ENCODE assay signal across 8 cellular contexts in the genomic region with DNA sequence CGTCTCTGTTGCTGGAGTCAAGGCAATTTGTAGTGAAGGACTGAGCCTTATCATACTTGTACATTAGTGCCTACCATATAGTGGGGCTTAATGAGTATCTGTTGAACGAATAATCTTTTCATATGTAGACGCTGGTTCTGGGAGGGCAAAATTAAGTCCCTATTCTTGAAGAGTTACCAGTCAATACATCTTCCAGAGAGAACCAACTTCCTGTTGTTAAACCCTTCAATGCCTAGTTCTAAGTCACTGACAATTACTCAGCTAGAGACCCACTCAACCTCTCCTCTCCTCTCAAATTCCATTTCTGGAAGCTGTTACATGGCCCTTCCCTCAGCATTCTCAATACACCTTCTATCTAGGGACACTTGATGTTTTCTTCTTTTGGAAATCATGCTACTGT. TPM values are rescaled to one million over a fixed set of nuclear protein-coding genes. Genes with fewer than 3 reads are reported as not detected.
DNase-seq lines count a peak whose midpoint lies in the region; ATAC-seq and TF ChIP-seq lines count a peak whose summit lies in the region.

No MANE protein-coding gene starts in this region.

- WGBS in right lobe of liver (ENCODE audit: insufficient coverage, low coverage, low lambda C conversion rate, missing lambda C conversion rate): 65% methylated on average over 3 of the region's 3 CpGs
- WGBS in urinary bladder: 59% methylated on average over 3 of the region's 3 CpGs

- H2AFZ ChIP-seq in KMS-11 (ENCODE audit: low read depth): peak overlapping the region; percentile 77

- no peaks in the 10 kb centered on the region for H3K9me3 Mint-ChIP-seq in CD8-positive, alpha-beta T cell
- no peaks in the 10 kb centered on the region for H3K9me3 Mint-ChIP-seq in activated naive CD8-positive, alpha-beta T cell treated with anti-CD3 and anti-CD28 coated beads, Interleukin-2, amount 10 ng/mL, durations not matched to agents 7 days and 5 days

- H4K20me1 ChIP-seq in KMS-11 (ENCODE audit: insufficient read depth): no peaks in the 10 kb centered on the region

- no peak for ATAC-seq in CD8-positive, alpha-beta T cell
- no peak for ATAC-seq in activated naive CD8-positive, alpha-beta T cell treated with anti-CD3 and anti-CD28 coated beads, Interleukin-2, amount 10 ng/mL, durations not matched to agents 7 days and 5 days (ENCODE audit: low read depth)
- no peak for ATAC-seq in right lobe of liver
- no peak for ATAC-seq in esophagus mucosa

- peaks cover 38% of the 10 kb centered on the region for H3K4me1 Mint-ChIP-seq in CD8-positive, alpha-beta T cell (ENCODE audit: low read depth)
- H3K4me1 Mint-ChIP-seq in activated naive CD8-positive, alpha-beta T cell treated with anti-CD3 and anti-CD28 coated beads, Interleukin-2, amount 10 ng/mL, durations not matched to agents 7 days and 5 days: peaks cover 18% of the 10 kb centered on the region

- peak overlapping the region; percentile 82; the same call in 1 of the 2 replicates for H3K9ac ChIP-seq in KMS-11

- H3K27me3 Mint-ChIP-seq in CD8-positive, alpha-beta T cell (ENCODE audit: low read depth): no peaks in the 10 kb centered on the region
- no peaks in the 10 kb centered on the region for H3K27me3 Mint-ChIP-seq in activated naive CD8-positive, alpha-beta T cell treated with anti-CD3 and anti-CD28 coated beads, Interleukin-2, amount 10 ng/mL, durations not matched to agents 7 days and 5 days

- peaks cover 22% of the 10 kb centered on the region for H3K4me1 ChIP-seq in CD8-positive, alpha-beta T cell (ENCODE audit: insufficient read depth, low read length)
- H3K4me1 ChIP-seq in KMS-11 (ENCODE audit: low read depth, poor library complexity, severe bottlenecking) (peaks cover 33% of the 10 kb centered on the region), right lobe of liver (peaks cover 0 to 11% (median 2%) of the 10 kb centered on the region in 4 donors), urinary bladder (ENCODE audit: insufficient read depth) (no peaks in the 10 kb centered on the region)

- no peak for DNase-seq in CD8-positive, alpha-beta T cell
- DNase-seq in activated naive CD8-positive, alpha-beta T cell treated with anti-CD3 and anti-CD28 coated beads, Interleukin-2, amount 10 ng/mL, durations not matched to agents 7 days and 5 days: no peak
- DNase-seq in right lobe of liver (no peak), NCI-H2196 (lab: John Stamatoyannopoulos, UW; ENCODE audit: unreplicated experiment) (no peak), NCI-H1930 (lab: John Stamatoyannopoulos, UW) (no peak)

- no peak for TF ChIP-seq CTCF in CD8-positive, alpha-beta T cell (IDR thresholded peaks at IDR 0.05)
- no peak for TF ChIP-seq CTCF in KMS-11 (conservative IDR thresholded peaks at IDR 0.05; ENCODE audit: low read depth, low read length)
- TF ChIP-seq CTCF in right lobe of liver (IDR thresholded peaks at IDR 0.05): no peak

- peak overlapping the region; percentile 73 for H3K4me3 ChIP-seq in CD8-positive, alpha-beta T cell (ENCODE audit: low read depth, low read length)
- peak overlapping the region; percentile 70 for H3K4me3 ChIP-seq in KMS-11 (IDR thresholded peaks at IDR 0.05; ENCODE audit: insufficient read depth, low read depth, low read length)
- no peak overlapping the region for H3K4me3 ChIP-seq in right lobe of liver
- peak overlapping the region; percentile 83 for H3K4me3 ChIP-seq in urinary bladder (ENCODE audit: low read depth, low read length)

- H3K27ac ChIP-seq in CD8-positive, alpha-beta T cell (ENCODE audit: low read depth, low read length): peak overlapping the region; percentile 88
- H3K27ac ChIP-seq in KMS-11 (peak overlapping the region; percentile 94), right lobe of liver (peak overlapping the region; percentile 97 to 98 (median 98)), urinary bladder (ENCODE audit: low read depth) (peak overlapping the region; percentile 38)

- peak overlapping the region; percentile 93 for H3K27ac Mint-ChIP-seq in CD8-positive, alpha-beta T cell
- H3K27ac Mint-ChIP-seq in activated naive CD8-positive, alpha-beta T cell treated with anti-CD3 and anti-CD28 coated beads, Interleukin-2, amount 10 ng/mL, durations not matched to agents 7 days and 5 days: peak overlapping the region; percentile 85

- H3K36me3 Mint-ChIP-seq in CD8-positive, alpha-beta T cell: peaks cover 15% of the 10 kb centered on the region
- peaks cover 8% of the 10 kb centered on the region for H3K36me3 Mint-ChIP-seq in activated naive CD8-positive, alpha-beta T cell treated with anti-CD3 and anti-CD28 coated beads, Interleukin-2, amount 10 ng/mL, durations not matched to agents 7 days and 5 days

- TF ChIP-seq POLR2A in right lobe of liver (IDR thresholded peaks at IDR 0.05): no peak

- peak overlapping the region; percentile 98 for H3K4me2 ChIP-seq in KMS-11

- H3K9me3 ChIP-seq in CD8-positive, alpha-beta T cell (ENCODE audit: low read length): no peaks in the 10 kb centered on the region
- H3K9me3 ChIP-seq in right lobe of liver: no peaks in the 10 kb centered on the region

- POLR2A ChIA-PET in CD8-positive, alpha-beta T cell (lab: Charles Lee): interaction anchor here (1.0 to 6.0 kb wide), 3 partner anchors 11 to 61 kb away, joined by 3 to 146 read pairs (median 19); a partner anchor contains a TSS
- POLR2A ChIA-PET in activated naive CD8-positive, alpha-beta T cell treated with anti-CD3 and anti-CD28 coated beads, Interleukin-2, amount 10 ng/mL, durations not matched to agents 7 days and 5 days (lab: Charles Lee): interaction anchor here (1.0 to 6.7 kb wide), 7 partner anchors 10 to 715 kb away, joined by 4 to 121 read pairs (median 12); a partner anchor contains a TSS

- no peaks in the 10 kb centered on the region for H3K27me3 ChIP-seq in CD8-positive, alpha-beta T cell (ENCODE audit: insufficient read depth, low read length)
- H3K27me3 ChIP-seq in KMS-11 (ENCODE audit: insufficient read depth, low read depth): no peaks in the 10 kb centered on the region
- no peaks in the 10 kb centered on the region for H3K27me3 ChIP-seq in right lobe of liver

- H3K36me3 ChIP-seq in CD8-positive, alpha-beta T cell (ENCODE audit: insufficient read depth, low read length): no peaks in the 10 kb centered on the region
- no peaks in the 10 kb centered on the region for H3K36me3 ChIP-seq in KMS-11 (ENCODE audit: insufficient read depth)
- H3K36me3 ChIP-seq in right lobe of liver: no peaks in the 10 kb centered on the region
- no peaks in the 10 kb centered on the region for H3K36me3 ChIP-seq in urinary bladder (ENCODE audit: insufficient read depth)

- H3K4me3 Mint-ChIP-seq in CD8-positive, alpha-beta T cell: peak overlapping the region; percentile 92
- peak overlapping the region; percentile 91 for H3K4me3 Mint-ChIP-seq in activated naive CD8-positive, alpha-beta T cell treated with anti-CD3 and anti-CD28 coated beads, Interleukin-2, amount 10 ng/mL, durations not matched to agents 7 days and 5 days

- intact Hi-C loops in CD8-positive, alpha-beta T cell (cut with DNase I, micrococcal nuclease): loop anchor here (1.0 to 10.0 kb wide), 8 partner anchors 14 to 880 kb away; a partner anchor contains a TSS
- intact Hi-C loops in right lobe of liver (cut with DNase I): no loop called here

- peaks cover 38% of the 10 kb centered on the region for H3K79me2 ChIP-seq in KMS-11 (ENCODE audit: insufficient read depth, low read depth)

- CTCF ChIA-PET in CD8-positive, alpha-beta T cell (lab: Charles Lee): interaction anchor here (0.7 to 1.5 kb wide), 2 partner anchors 13 to 15 kb away, joined by 4 to 5 read pairs; a partner anchor contains a TSS

RNA-seq across cellular contexts. Expression of a gene that starts 1.1 kb away (rescaled TPM):
- 10 to 100 TPM; 32.1 to 36.5 TPM for total RNA-seq in CD8-positive, alpha-beta T cell
- total RNA-seq in activated naive CD8-positive, alpha-beta T cell treated with anti-CD3 and anti-CD28 coated beads, Interleukin-2, amount 10 ng/mL, durations not matched to agents 7 days and 5 days: 10 to 100 TPM; 17.2 to 18.1 TPM
- total RNA-seq in right lobe of liver (10 to 100 TPM in 2 of 6 experiments, 1 to 10 TPM in 4; 3.4 to 10.7 (median 8.0) TPM), urinary bladder (67.7 TPM), esophagus mucosa (17.5 TPM)
- 41.2 TPM for polyA plus RNA-seq in urinary bladder

RNA-seq across cellular contexts. Expression of a gene that starts 14.6 kb away (rescaled TPM):
- total RNA-seq in CD8-positive, alpha-beta T cell: 10 to 100 TPM; 76.7 to 76.8 TPM
- total RNA-seq in activated naive CD8-positive, alpha-beta T cell treated with anti-CD3 and anti-CD28 coated beads, Interleukin-2, amount 10 ng/mL, durations not matched to agents 7 days and 5 days: 10 to 100 TPM; 92.1 to 94.3 TPM
- total RNA-seq in right lobe of liver (100 to 1,000 TPM in 4 of 6 experiments, 10 to 100 TPM in 2; 91.8 to 318 (median 209) TPM), urinary bladder (60.7 TPM), esophagus mucosa (63.5 TPM)
- polyA plus RNA-seq in urinary bladder: 113 TPM

RNA-seq across cellular contexts. Expression of a gene that starts 15.1 kb away (rescaled TPM):
- total RNA-seq in CD8-positive, alpha-beta T cell: 100 to 1,000 TPM; 162 to 163 TPM
- total RNA-seq in activated naive CD8-positive, alpha-beta T cell treated with anti-CD3 and anti-CD28 coated beads, Interleukin-2, amount 10 ng/mL, durations not matched to agents 7 days and 5 days: 100 to 1,000 TPM; 190 to 195 TPM
- total RNA-seq in right lobe of liver (100 to 1,000 TPM; 241 to 552 (median 353) TPM), urinary bladder (143 TPM), esophagus mucosa (127 TPM)
- polyA plus RNA-seq in urinary bladder: 158 TPM

Comparison
In these comparisons a context has a peak if more than half of its experiments do, and no peak if none do; other contexts are left out.
1. H3K27ac ChIP-seq: peak in every context shown above with its lines; median percentile 98 in right lobe of liver; 94 in KMS-11; 88 in CD8-positive, alpha-beta T cell; 38 in urinary bladder.
2. H3K4me3 ChIP-seq: peak in CD8-positive, alpha-beta T cell (single experiment), KMS-11 (single experiment) and urinary bladder (single experiment); none in right lobe of liver (0 of 3).
3. intact Hi-C loops: an anchor here in CD8-positive, alpha-beta T cell (1.0 to 10.0 kb wide); none called in right lobe of liver.